ENCODE assay signal across 2 cellular contexts in the genomic region with DNA sequence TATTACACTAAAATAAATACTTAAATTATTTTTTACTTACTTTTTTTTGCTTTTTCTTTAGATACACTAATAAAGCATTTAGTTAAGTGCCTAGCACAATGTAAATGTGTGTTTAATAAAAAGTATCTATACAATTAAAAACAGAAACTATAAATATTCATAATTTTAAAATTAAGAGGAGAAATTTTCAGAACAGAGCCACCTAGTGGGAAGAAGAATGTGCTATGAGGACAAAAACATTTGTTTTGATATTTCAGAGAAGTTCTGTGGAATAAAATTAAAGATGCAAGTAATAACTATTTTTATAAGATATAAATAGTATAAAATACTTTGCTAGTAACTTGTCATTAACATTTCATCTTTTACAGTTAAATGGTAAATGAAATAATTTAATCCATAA.
TF ChIP-seq lines count a peak whose summit lies in the region.

No MANE protein-coding gene starts in this region.

TF ChIP-seq in HCT116, 20 proteins besides CTCF, POLR2A, EP300 and RAD21 (continued from another document):
- TF ChIP-seq, protein P1, sequence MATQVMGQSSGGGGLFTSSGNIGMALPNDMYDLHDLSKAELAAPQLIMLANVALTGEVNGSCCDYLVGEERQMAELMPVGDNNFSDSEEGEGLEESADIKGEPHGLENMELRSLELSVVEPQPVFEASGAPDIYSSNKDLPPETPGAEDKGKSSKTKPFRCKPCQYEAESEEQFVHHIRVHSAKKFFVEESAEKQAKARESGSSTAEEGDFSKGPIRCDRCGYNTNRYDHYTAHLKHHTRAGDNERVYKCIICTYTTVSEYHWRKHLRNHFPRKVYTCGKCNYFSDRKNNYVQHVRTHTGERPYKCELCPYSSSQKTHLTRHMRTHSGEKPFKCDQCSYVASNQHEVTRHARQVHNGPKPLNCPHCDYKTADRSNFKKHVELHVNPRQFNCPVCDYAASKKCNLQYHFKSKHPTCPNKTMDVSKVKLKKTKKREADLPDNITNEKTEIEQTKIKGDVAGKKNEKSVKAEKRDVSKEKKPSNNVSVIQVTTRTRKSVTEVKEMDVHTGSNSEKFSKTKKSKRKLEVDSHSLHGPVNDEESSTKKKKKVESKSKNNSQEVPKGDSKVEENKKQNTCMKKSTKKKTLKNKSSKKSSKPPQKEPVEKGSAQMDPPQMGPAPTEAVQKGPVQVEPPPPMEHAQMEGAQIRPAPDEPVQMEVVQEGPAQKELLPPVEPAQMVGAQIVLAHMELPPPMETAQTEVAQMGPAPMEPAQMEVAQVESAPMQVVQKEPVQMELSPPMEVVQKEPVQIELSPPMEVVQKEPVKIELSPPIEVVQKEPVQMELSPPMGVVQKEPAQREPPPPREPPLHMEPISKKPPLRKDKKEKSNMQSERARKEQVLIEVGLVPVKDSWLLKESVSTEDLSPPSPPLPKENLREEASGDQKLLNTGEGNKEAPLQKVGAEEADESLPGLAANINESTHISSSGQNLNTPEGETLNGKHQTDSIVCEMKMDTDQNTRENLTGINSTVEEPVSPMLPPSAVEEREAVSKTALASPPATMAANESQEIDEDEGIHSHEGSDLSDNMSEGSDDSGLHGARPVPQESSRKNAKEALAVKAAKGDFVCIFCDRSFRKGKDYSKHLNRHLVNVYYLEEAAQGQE (IDR thresholded peaks at IDR 0.05; ENCODE audit: low read depth) = no peak
- no peak for TF ChIP-seq SP1 (IDR thresholded peaks at IDR 0.05; ENCODE audit: low read depth)
- no peak for TF ChIP-seq SRF (IDR thresholded peaks at IDR 0.05; ENCODE audit: low read depth)
- TF ChIP-seq CBX3 (IDR thresholded peaks at IDR 0.05; ENCODE audit: low read depth) = no peak
- no peak for TF ChIP-seq CEBPB (IDR thresholded peaks at IDR 0.05; ENCODE audit: low read depth)
- TF ChIP-seq, protein P2, sequence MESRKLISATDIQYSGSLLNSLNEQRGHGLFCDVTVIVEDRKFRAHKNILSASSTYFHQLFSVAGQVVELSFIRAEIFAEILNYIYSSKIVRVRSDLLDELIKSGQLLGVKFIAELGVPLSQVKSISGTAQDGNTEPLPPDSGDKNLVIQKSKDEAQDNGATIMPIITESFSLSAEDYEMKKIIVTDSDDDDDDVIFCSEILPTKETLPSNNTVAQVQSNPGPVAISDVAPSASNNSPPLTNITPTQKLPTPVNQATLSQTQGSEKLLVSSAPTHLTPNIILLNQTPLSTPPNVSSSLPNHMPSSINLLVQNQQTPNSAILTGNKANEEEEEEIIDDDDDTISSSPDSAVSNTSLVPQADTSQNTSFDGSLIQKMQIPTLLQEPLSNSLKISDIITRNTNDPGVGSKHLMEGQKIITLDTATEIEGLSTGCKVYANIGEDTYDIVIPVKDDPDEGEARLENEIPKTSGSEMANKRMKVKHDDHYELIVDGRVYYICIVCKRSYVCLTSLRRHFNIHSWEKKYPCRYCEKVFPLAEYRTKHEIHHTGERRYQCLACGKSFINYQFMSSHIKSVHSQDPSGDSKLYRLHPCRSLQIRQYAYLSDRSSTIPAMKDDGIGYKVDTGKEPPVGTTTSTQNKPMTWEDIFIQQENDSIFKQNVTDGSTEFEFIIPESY (IDR thresholded peaks at IDR 0.05; ENCODE audit: extremely low read depth, insufficient replicate concordance, low read length) = no peak
- no peak for TF ChIP-seq ATF3 (IDR thresholded peaks at IDR 0.05)
- no peak for TF ChIP-seq ELF1 (IDR thresholded peaks at IDR 0.05; ENCODE audit: borderline replicate concordance, low read depth)
- no peak for TF ChIP-seq YY1 (IDR thresholded peaks at IDR 0.05; ENCODE audit: extremely low read depth, insufficient replicate concordance, low read depth, low read length)
- no peak for TF ChIP-seq FOSL1 (IDR thresholded peaks at IDR 0.05; ENCODE audit: low read depth)
- no peak for TF ChIP-seq POLR2AphosphoS5 (IDR thresholded peaks at IDR 0.05; ENCODE audit: low read depth, low read length)
- TF ChIP-seq JUND (IDR thresholded peaks at IDR 0.05) = no peak
- TF ChIP-seq EZH2 (IDR thresholded peaks at IDR 0.05) = no peak
- TF ChIP-seq ZFX (IDR thresholded peaks at IDR 0.05) = no peak
- no peak for TF ChIP-seq SIN3A (IDR thresholded peaks at IDR 0.05; ENCODE audit: low read depth)
- TF ChIP-seq EGR1 (IDR thresholded peaks at IDR 0.05; ENCODE audit: low read depth) = no peak

TF ChIP-seq in GM12878, 131 proteins besides CTCF, POLR2A, EP300 and RAD21 (continued from another document):
- TF ChIP-seq MAX (IDR thresholded peaks at IDR 0.05; ENCODE audit: low read depth, low read length) = no peak
- no peak for TF ChIP-seq ZNF274 (IDR thresholded peaks at IDR 0.05; ENCODE audit: insufficient read depth, insufficient read length)
- no peak for TF ChIP-seq ZNF622 (IDR thresholded peaks at IDR 0.05)
- no peak for TF ChIP-seq CBFB (IDR thresholded peaks at IDR 0.05; ENCODE audit: low read depth)
- TF ChIP-seq HDAC2 (IDR thresholded peaks at IDR 0.05) = no peak
- no peak for TF ChIP-seq RUNX3 (IDR thresholded peaks at IDR 0.05; ENCODE audit: low read length)
- no peak for TF ChIP-seq MTA2 (IDR thresholded peaks at IDR 0.05; ENCODE audit: low read depth)
